Comparison of ENCODE assay signal across 8 cellular contexts in genomic region chr16:58024673-58025350, GRCh38. TPM values are rescaled to one million over a fixed set of nuclear protein-coding genes. Genes with fewer than 3 reads are reported as not detected.
DNase-seq lines count a peak whose midpoint lies in the region; ATAC-seq and TF ChIP-seq lines count a peak whose summit lies in the region.

No MANE protein-coding gene starts in this region.

- H3K27me3 Mint-ChIP-seq in GM23338 (ENCODE audit: insufficient read depth, low read depth, poor library complexity) = peaks cover 13% of the 10 kb centered on the region

- H3K79me2 ChIP-seq in GM23338 (replicated peaks; ENCODE audit: insufficient read depth) = peaks cover 27% of the 10 kb centered on the region

- H3K4me3 Mint-ChIP-seq in GM23338 = peak overlapping the region; percentile 85

- peak overlapping the region; percentile 87 for H3K4me2 ChIP-seq in GM23338

- no peak for TF ChIP-seq CTCF in GM23338 (conservative IDR thresholded peaks at IDR 0.05; ENCODE audit: low read depth in 2 of 2)

- ATAC-seq in GM23338 (peak; percentile 1), GM21619 (IDR thresholded peaks at IDR 0.05; ENCODE audit: unreplicated experiment) (no peak)

- H2AFZ ChIP-seq in GM23338 = peak overlapping the region; percentile 82

- H3F3A ChIP-seq in GM23338 (replicated peaks; ENCODE audit: low read depth) = peaks cover 7% of the 10 kb centered on the region; the same call in 1 of the 2 replicates

- H3K27ac ChIP-seq in GM23338 (ENCODE audit: low read depth) = peak overlapping the region; percentile 76; the same call in 1 of the 2 replicates
- H3K27ac ChIP-seq in SJCRH30 = no peak overlapping the region
- H3K27ac ChIP-seq in muscle layer of duodenum (ENCODE audit: low read length) = peak overlapping the region; percentile 16
- no peak overlapping the region for H3K27ac ChIP-seq in substantia nigra (ENCODE audit: low read depth, low read length, poor library complexity, severe bottlenecking)

- H3K4me3 ChIP-seq in GM23338 (peak overlapping the region; percentile 96), SJCRH30 (peak overlapping the region; percentile 65), endocrine pancreas (ENCODE audit: control insufficient read depth, insufficient read depth, low read length) (no peak overlapping the region), muscle layer of duodenum (ENCODE audit: low read depth in 1 of 2, low read length in 2 of 2) (peak overlapping the region; percentile 55 to 84)

- 0 out of 2 replicates have a peak, but pooled peaks cover under 1% of the 10 kb centered on the region for H4K20me1 ChIP-seq in GM23338 (replicated peaks; ENCODE audit: insufficient read depth)

- H3K27ac Mint-ChIP-seq in GM23338 = peak overlapping the region; percentile 89

- H3K9me3 ChIP-seq in SJCRH30 (replicated peaks) (no peaks in the 10 kb centered on the region), endocrine pancreas (ENCODE audit: control insufficient read depth, low read length) (no peaks in the 10 kb centered on the region), muscle layer of duodenum (ENCODE audit: control insufficient read depth in 1 of 2, low read length in 2 of 2) (no peaks in the 10 kb centered on the region)

- DNase-seq in GM23338 (ENCODE audit: low spot score) = peak; percentile 77
- no peak for DNase-seq in SJCRH30
- no peak for DNase-seq in A172 (ENCODE audit: low spot score)
- DNase-seq in substantia nigra (lab: John Stamatoyannopoulos, UW) = no peak
- no peak for DNase-seq in glomerular visceral epithelial cell (ENCODE audit: extremely low spot score)

- H3K9ac ChIP-seq in endocrine pancreas (ENCODE audit: control insufficient read depth, insufficient read depth, low read length) = peak overlapping the region; percentile 60

- no peaks in the 10 kb centered on the region for H3K9me3 Mint-ChIP-seq in GM23338

- peaks cover 8% of the 10 kb centered on the region; the same call in 2 of the 3 replicates for H3K36me3 Mint-ChIP-seq in GM23338 (ENCODE audit: low read depth)

- no peaks in the 10 kb centered on the region for H3K9me2 ChIP-seq in GM23338 (ENCODE audit: insufficient read depth)

- H3K36me3 ChIP-seq in GM23338 (ENCODE audit: insufficient read depth) = no peaks in the 10 kb centered on the region; the same call in 1 of the 2 replicates
- H3K36me3 ChIP-seq in SJCRH30 = no peaks in the 10 kb centered on the region
- H3K36me3 ChIP-seq in endocrine pancreas (ENCODE audit: control insufficient read depth, insufficient read depth, low read length) = no peaks in the 10 kb centered on the region
- no peaks in the 10 kb centered on the region for H3K36me3 ChIP-seq in muscle layer of duodenum (ENCODE audit: control insufficient read depth in 1 of 2, insufficient read depth in 2 of 2, low read length in 2 of 2)

- peaks cover 45% of the 10 kb centered on the region for H3K4me1 ChIP-seq in GM23338 (ENCODE audit: insufficient read depth)
- H3K4me1 ChIP-seq in SJCRH30 = peaks cover 26% of the 10 kb centered on the region
- H3K4me1 ChIP-seq in endocrine pancreas (ENCODE audit: control insufficient read depth, insufficient read depth, low read length) = no peaks in the 10 kb centered on the region
- peaks cover 13 to 65% of the 10 kb centered on the region in 2 donors for H3K4me1 ChIP-seq in muscle layer of duodenum (ENCODE audit: control insufficient read depth in 1 of 2, insufficient read depth in 2 of 2, low read length in 2 of 2)

- H3K4me1 Mint-ChIP-seq in GM23338 = peaks cover 55% of the 10 kb centered on the region

- peaks cover 5% of the 10 kb centered on the region; the same call in 1 of the 2 replicates for H3K27me3 ChIP-seq in GM23338 (ENCODE audit: insufficient read depth)
- peaks cover 33% of the 10 kb centered on the region for H3K27me3 ChIP-seq in SJCRH30
- no peaks in the 10 kb centered on the region for H3K27me3 ChIP-seq in endocrine pancreas (ENCODE audit: control insufficient read depth, insufficient read depth, low read length)
- H3K27me3 ChIP-seq in muscle layer of duodenum (ENCODE audit: low read depth, low read length) = no peaks in the 10 kb centered on the region

TF ChIP-seq in GM23338, 12 proteins besides CTCF, POLR2A, EP300 and RAD21:
- TF ChIP-seq EZH2phosphoT487 (IDR thresholded peaks at IDR 0.05; ENCODE audit: unreplicated experiment) = no peak
- peak; percentile 47; the same call in 1 of the 2 replicates for TF ChIP-seq POLR2AphosphoS5 (IDR thresholded peaks at IDR 0.05; ENCODE audit: low read depth)
- no peak for TF ChIP-seq ETS1 (IDR thresholded peaks at IDR 0.05)

RNA-seq across cellular contexts. Expression of gene MMP15, which starts 0.7 kb away (rescaled TPM):
- 72.4 and 79.1 TPM in 2 replicates for total RNA-seq in GM23338 (2014; rRNA removed; shearing (Covaris generic))
- polyA plus RNA-seq in GM23338 (2016; fragmentation: Nextera tagmentation; extraction: Ambion mirVana) = 10.9 and 11.5 TPM in 2 replicates
- 3.5 and 3.9 TPM in 2 replicates for total RNA-seq in SJCRH30 (2014; rRNA removed; shearing (Covaris generic))
- 6.4 and 8.0 TPM in 2 replicates for total RNA-seq in A172 (2014; rRNA removed; shearing (Covaris generic))

RNA-seq across cellular contexts. Expression of gene USB1, which starts 23.6 kb away (rescaled TPM):
- total RNA-seq in GM23338 (2014; rRNA removed; shearing (Covaris generic)) = 102 and 118 TPM in 2 replicates
- 67.1 and 79.6 TPM in 2 replicates for polyA plus RNA-seq in GM23338 (2016; fragmentation: Nextera tagmentation; extraction: Ambion mirVana)
- 20.4 and 21.1 TPM in 2 replicates for total RNA-seq in SJCRH30 (2014; rRNA removed; shearing (Covaris generic))
- 15.5 and 20.6 TPM in 2 replicates for total RNA-seq in A172 (2014; rRNA removed; shearing (Covaris generic))

RNA-seq across cellular contexts. Expression of gene ZNF319, which starts 24.3 kb away (rescaled TPM):
- total RNA-seq in GM23338 (2014; rRNA removed; shearing (Covaris generic)) = 4.3 and 10.0 TPM in 2 replicates
- polyA plus RNA-seq in GM23338 (2016; fragmentation: Nextera tagmentation; extraction: Ambion mirVana) = 1.4 and 1.7 TPM in 2 replicates
- total RNA-seq in SJCRH30 (2014; rRNA removed; shearing (Covaris generic)) = 5.6 and 5.7 TPM in 2 replicates
- 4.0 and 5.1 TPM in 2 replicates for total RNA-seq in A172 (2014; rRNA removed; shearing (Covaris generic))

RNA-seq across cellular contexts. Expression of gene CNGB1, which starts 53.9 kb away (rescaled TPM):
- total RNA-seq in GM23338 (2014; rRNA removed; shearing (Covaris generic)) = not detected in 2 replicates
- polyA plus RNA-seq in GM23338 (2016; fragmentation: Nextera tagmentation; extraction: Ambion mirVana) = not detected in 2 replicates
- not detected in 2 replicates for total RNA-seq in SJCRH30 (2014; rRNA removed; shearing (Covaris generic))
- 0.12 TPM in 1 of 2 replicates, not detected in the other for total RNA-seq in A172 (2014; rRNA removed; shearing (Covaris generic))

Comparison
In these comparisons a context has a peak if more than half of its experiments do, and no peak if none do; other contexts are left out.
1. H3K27ac ChIP-seq: peak in GM23338 (single experiment) and muscle layer of duodenum (single experiment); none in SJCRH30 (single experiment) and substantia nigra (single experiment).